Comparison of ENCODE assay signal across 23 cellular contexts in the genomic region with DNA sequence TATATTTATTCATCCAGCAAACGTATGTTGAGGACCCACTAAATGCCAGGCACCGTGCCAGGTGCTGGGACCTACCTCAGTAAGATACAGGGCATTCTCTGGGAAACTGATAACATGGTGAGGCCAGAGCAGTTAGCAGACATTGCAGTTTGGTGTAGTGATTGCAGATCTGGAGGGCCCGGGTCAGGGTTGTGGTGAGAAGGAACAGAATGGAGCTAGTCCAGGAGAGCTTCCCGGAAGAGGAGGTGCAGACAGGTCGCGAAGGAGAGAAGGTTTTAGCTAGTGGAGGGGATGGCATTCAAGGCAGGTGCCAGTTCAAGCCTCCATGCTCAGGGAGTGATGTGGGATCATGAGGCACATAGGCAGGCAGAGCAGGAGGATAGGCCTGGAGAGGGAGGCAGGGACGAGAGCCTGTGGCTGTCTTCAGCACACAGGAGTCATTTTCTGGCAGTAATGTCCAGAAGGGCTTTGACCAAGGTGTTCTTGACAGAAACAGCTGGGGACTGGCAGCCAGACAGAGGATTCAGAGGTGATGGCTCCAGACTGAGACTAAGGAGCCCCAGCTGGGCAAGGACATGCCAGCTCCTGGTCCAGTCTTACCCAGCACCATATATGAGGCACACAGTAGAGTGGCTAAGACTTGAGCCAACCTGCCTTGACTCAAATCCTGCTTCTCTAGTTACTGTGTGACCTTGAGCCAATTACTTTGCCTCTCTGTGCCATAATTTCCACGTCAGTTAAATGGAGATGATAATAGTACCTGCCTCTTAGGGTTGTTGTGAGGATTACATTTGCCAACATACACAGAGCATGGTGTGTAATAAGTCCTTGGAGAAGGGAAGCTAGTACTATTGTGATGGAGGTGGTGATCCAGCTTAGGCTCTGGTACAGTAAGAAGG. TPM values are rescaled to one million over a fixed set of nuclear protein-coding genes. Genes with fewer than 3 reads are reported as not detected.
A peak's percentile ranks its signal among the peaks of the same experiment; 100 is the strongest.
DNase-seq lines count a peak whose midpoint lies in the region; ATAC-seq and TF ChIP-seq lines count a peak whose summit lies in the region.
"Had no signal": no experiment of that assay in that cellular context is flagged by ENCODE, and none has a peak within 500 bp of the region (broad histone marks: within the 10 kb centered on the region; RNA-seq: fewer than 3 reads in every experiment).

No MANE protein-coding gene starts in this region.

- H3K36me3 Mint-ChIP-seq in T-helper 1 cell treated with Interleukin-12 subunit alpha and Interleukin-12 subunit beta and Interleukin-4 antibody, amounts not matched to agents 30 μg/mL and 1 μg/mL, for 36 hours (ENCODE audit: low read depth): no peaks in the 10 kb centered on the region
- peaks cover 5% of the 10 kb centered on the region for H3K36me3 Mint-ChIP-seq in CD4-positive, alpha-beta T cell (ENCODE audit: low read depth)
- no peaks in the 10 kb centered on the region for H3K36me3 Mint-ChIP-seq in WTC11
- no peaks in the 10 kb centered on the region for H3K36me3 Mint-ChIP-seq in naive thymus-derived CD4-positive, alpha-beta T cell
- H3K36me3 Mint-ChIP-seq: activated CD8-positive, alpha-beta memory T cell treated with anti-CD3 and anti-CD28 coated beads, Interleukin-2, amount 10 ng/mL, durations not matched to agents 7 days and 5 days; immature natural killer cell had no signal

- POLR2A ChIA-PET in CD4-positive, alpha-beta T cell (lab: Charles Lee): no interaction called here
- POLR2A ChIA-PET in WTC11 (lab: Charles Lee): no interaction called here
- POLR2A ChIA-PET in naive thymus-derived CD4-positive, alpha-beta T cell (lab: Charles Lee): interaction anchor here (0.5 kb wide), 1 partner anchor 1118 kb away, joined by 3 read pairs; no protein-coding TSS in a partner anchor

- no peak for DNase-seq in T-helper 1 cell
- no peak for DNase-seq in CD4-positive, alpha-beta T cell
- no peak for DNase-seq in WTC11 (ENCODE audit: low spot score)
- no peak for DNase-seq in naive thymus-derived CD4-positive, alpha-beta T cell
- no peak for DNase-seq in Ammon's horn (ENCODE audit: low spot score)
- DNase-seq in HK-2 (ENCODE audit: unreplicated experiment): no peak
- DNase-seq: activated CD4-positive, alpha-beta T cell treated with anti-CD3 and anti-CD28 coated beads for 36 hours; activated CD8-positive, alpha-beta memory T cell treated with anti-CD3 and anti-CD28 coated beads, Interleukin-2, amount 10 ng/mL, durations not matched to agents 7 days and 5 days; DND-41; hypothalamus; immature natural killer cell; MM.1S; NCI-H1417 treated with DMSO at 0.1 percent for 48 hours; NCI-H748 treated with DMSO at 0.1 percent for 48 hours; nucleus accumbens; RPMI8226 had no signal

- TF ChIP-seq CTCF in CD4-positive, alpha-beta T cell (IDR thresholded peaks at IDR 0.05): no peak
- no peak for TF ChIP-seq CTCF in WTC11 (IDR thresholded peaks at IDR 0.05)

- no peaks in the 10 kb centered on the region for H3K27me3 Mint-ChIP-seq in T-helper 1 cell treated with Interleukin-12 subunit alpha and Interleukin-12 subunit beta and Interleukin-4 antibody, amounts not matched to agents 30 μg/mL and 1 μg/mL, for 36 hours (ENCODE audit: low read depth)
- H3K27me3 Mint-ChIP-seq in CD4-positive, alpha-beta T cell: no peaks in the 10 kb centered on the region
- H3K27me3 Mint-ChIP-seq in WTC11 (ENCODE audit: low read depth): no peaks in the 10 kb centered on the region; the same call in 1 of the 2 replicates
- no peaks in the 10 kb centered on the region for H3K27me3 Mint-ChIP-seq in naive thymus-derived CD4-positive, alpha-beta T cell
- H3K27me3 Mint-ChIP-seq: activated CD4-positive, alpha-beta T cell treated with anti-CD3 and anti-CD28 coated beads for 36 hours; activated CD8-positive, alpha-beta memory T cell treated with anti-CD3 and anti-CD28 coated beads, Interleukin-2, amount 10 ng/mL, durations not matched to agents 7 days and 5 days; stimulated activated naive CD8-positive, alpha-beta T cell treated with anti-CD3 and anti-CD28 coated beads, Interleukin-15, Interleukin-2, amounts not matched to agents 100 ng/mL and 50 ng/mL, for 24 hours had no signal

- no peak overlapping the region for H3K27ac ChIP-seq in CD4-positive, alpha-beta T cell (ENCODE audit: low read depth, low read length)
- H3K27ac ChIP-seq in naive thymus-derived CD4-positive, alpha-beta T cell (ENCODE audit: low read depth, low read length): no peak overlapping the region
- H3K27ac ChIP-seq: KMS-11, vagina had no signal

- no peaks in the 10 kb centered on the region for H3K36me3 ChIP-seq in naive thymus-derived CD4-positive, alpha-beta T cell (ENCODE audit: control insufficient read depth in 2 of 3, insufficient read depth in 3 of 3, low read length in 3 of 3)
- H3K36me3 ChIP-seq: vagina had no signal

- H3K27ac Mint-ChIP-seq in T-helper 1 cell treated with Interleukin-12 subunit alpha and Interleukin-12 subunit beta and Interleukin-4 antibody, amounts not matched to agents 30 μg/mL and 1 μg/mL, for 36 hours: peak overlapping the region; percentile 5
- H3K27ac Mint-ChIP-seq in CD4-positive, alpha-beta T cell: peak overlapping the region; percentile 40
- 0 out of 2 replicates have a peak overlapping the region, but pooled peaks have one; percentile 13 for H3K27ac Mint-ChIP-seq in WTC11
- peak overlapping the region in 8 of 9 donors; percentile 9 to 88 (median 66) for H3K27ac Mint-ChIP-seq in naive thymus-derived CD4-positive, alpha-beta T cell
- H3K27ac Mint-ChIP-seq: activated CD4-positive, alpha-beta T cell treated with anti-CD3 and anti-CD28 coated beads for 36 hours; activated CD8-positive, alpha-beta memory T cell treated with anti-CD3 and anti-CD28 coated beads, Interleukin-2, amount 10 ng/mL, durations not matched to agents 7 days and 5 days; stimulated activated naive CD8-positive, alpha-beta T cell treated with anti-CD3 and anti-CD28 coated beads, Interleukin-15, Interleukin-2, amounts not matched to agents 100 ng/mL and 50 ng/mL, for 24 hours; T-helper 2 cell treated with Interferon-gamma antibody and Interleukin-4, amounts not matched to agents 5 μg/mL and 100 μg/mL, for 36 hours had no signal

- no peak for ATAC-seq in CD4-positive, alpha-beta T cell (ENCODE audit: poor library complexity)
- ATAC-seq in WTC11: no peak
- no peak for ATAC-seq in naive thymus-derived CD4-positive, alpha-beta T cell
- no peak for ATAC-seq in GM21576 (IDR thresholded peaks at IDR 0.05; ENCODE audit: unreplicated experiment)
- ATAC-seq: activated CD4-positive, alpha-beta T cell treated with anti-CD3 and anti-CD28 coated beads for 36 hours; activated CD8-positive, alpha-beta memory T cell treated with anti-CD3 and anti-CD28 coated beads, Interleukin-2, amount 10 ng/mL, durations not matched to agents 7 days and 5 days; left lobe of liver had no signal

- CTCF ChIA-PET in CD4-positive, alpha-beta T cell (lab: Charles Lee): no interaction called here
- CTCF ChIA-PET in WTC11 (lab: Charles Lee): interaction anchor here (1.0 to 1.6 kb wide), 3 partner anchors 12 to 62 kb away, joined by 3 to 4 read pairs (median 3); no protein-coding TSS in a partner anchor
- CTCF ChIA-PET in naive thymus-derived CD4-positive, alpha-beta T cell (lab: Charles Lee): no interaction called here

- H3K9me3 Mint-ChIP-seq in T-helper 1 cell treated with Interleukin-12 subunit alpha and Interleukin-12 subunit beta and Interleukin-4 antibody, amounts not matched to agents 30 μg/mL and 1 μg/mL, for 36 hours: no peaks in the 10 kb centered on the region
- H3K9me3 Mint-ChIP-seq in CD4-positive, alpha-beta T cell: no peaks in the 10 kb centered on the region
- H3K9me3 Mint-ChIP-seq in WTC11: no peaks in the 10 kb centered on the region
- H3K9me3 Mint-ChIP-seq in naive thymus-derived CD4-positive, alpha-beta T cell: no peaks in the 10 kb centered on the region
- H3K9me3 Mint-ChIP-seq: immature natural killer cell; stimulated activated naive CD8-positive, alpha-beta T cell treated with anti-CD3 and anti-CD28 coated beads, Interleukin-15, Interleukin-2, amounts not matched to agents 100 ng/mL and 50 ng/mL, for 24 hours; T-helper 2 cell treated with Interferon-gamma antibody and Interleukin-4, amounts not matched to agents 5 μg/mL and 100 μg/mL, for 36 hours had no signal

- H3K27me3 ChIP-seq in CD4-positive, alpha-beta T cell (ENCODE audit: control insufficient read depth, insufficient read depth, low read length): no peaks in the 10 kb centered on the region
- no peaks in the 10 kb centered on the region for H3K27me3 ChIP-seq in naive thymus-derived CD4-positive, alpha-beta T cell (ENCODE audit: control insufficient read depth in 2 of 2, insufficient read depth in 2 of 2, low read length in 2 of 2)
- H3K27me3 ChIP-seq: vagina had no signal

- H3K4me1 Mint-ChIP-seq in T-helper 1 cell treated with Interleukin-12 subunit alpha and Interleukin-12 subunit beta and Interleukin-4 antibody, amounts not matched to agents 30 μg/mL and 1 μg/mL, for 36 hours (ENCODE audit: low read depth): peaks cover 11% of the 10 kb centered on the region
- H3K4me1 Mint-ChIP-seq in CD4-positive, alpha-beta T cell (ENCODE audit: low read depth): peaks cover 5% of the 10 kb centered on the region
- H3K4me1 Mint-ChIP-seq in WTC11: no peaks in the 10 kb centered on the region
- peaks cover 7 to 30% (median 18%) of the 10 kb centered on the region in 7 donors for H3K4me1 Mint-ChIP-seq in naive thymus-derived CD4-positive, alpha-beta T cell

- H3K4me3 Mint-ChIP-seq in T-helper 1 cell treated with Interleukin-12 subunit alpha and Interleukin-12 subunit beta and Interleukin-4 antibody, amounts not matched to agents 30 μg/mL and 1 μg/mL, for 36 hours: no peak overlapping the region
- H3K4me3 Mint-ChIP-seq in CD4-positive, alpha-beta T cell: no peak overlapping the region
- H3K4me3 Mint-ChIP-seq in WTC11: no peak overlapping the region
- peak overlapping the region in 1 of 10 donors; percentile 8 for H3K4me3 Mint-ChIP-seq in naive thymus-derived CD4-positive, alpha-beta T cell
- H3K4me3 Mint-ChIP-seq: activated CD4-positive, alpha-beta T cell treated with anti-CD3 and anti-CD28 coated beads for 36 hours; activated CD8-positive, alpha-beta memory T cell treated with anti-CD3 and anti-CD28 coated beads, Interleukin-2, amount 10 ng/mL, durations not matched to agents 7 days and 5 days; immature natural killer cell; stimulated activated naive CD8-positive, alpha-beta T cell treated with anti-CD3 and anti-CD28 coated beads, Interleukin-15, Interleukin-2, amounts not matched to agents 100 ng/mL and 50 ng/mL, for 24 hours; T-helper 2 cell treated with Interferon-gamma antibody and Interleukin-4, amounts not matched to agents 5 μg/mL and 100 μg/mL, for 36 hours had no signal

- intact Hi-C loops in CD4-positive, alpha-beta T cell (cut with DNase I, micrococcal nuclease): no loop called here
- intact Hi-C loops in naive thymus-derived CD4-positive, alpha-beta T cell (cut with micrococcal nuclease): no loop called here

- no peaks in the 10 kb centered on the region for H3K9me3 ChIP-seq in CD4-positive, alpha-beta T cell (ENCODE audit: control insufficient read depth, low read length)
- no peaks in the 10 kb centered on the region for H3K9me3 ChIP-seq in naive thymus-derived CD4-positive, alpha-beta T cell (ENCODE audit: control insufficient read depth in 2 of 3, low read length in 3 of 3)
- H3K9me3 ChIP-seq: vagina had no signal

- H3K4me1 ChIP-seq in naive thymus-derived CD4-positive, alpha-beta T cell (ENCODE audit: control insufficient read depth in 2 of 2, insufficient read depth in 2 of 2, low read length in 2 of 2): no peaks in the 10 kb centered on the region

- H3K4me3 ChIP-seq in naive thymus-derived CD4-positive, alpha-beta T cell (ENCODE audit: low read length): no peak overlapping the region
- H3K4me3 ChIP-seq: vagina had no signal

RNA-seq across cellular contexts. Expression of a gene that starts 48.3 kb away (rescaled TPM):
- 1 to 10 TPM; 1.6 to 1.7 TPM for total RNA-seq in CD4-positive, alpha-beta T cell
- total RNA-seq in WTC11 (2021): 15.7 to 22.3 TPM (median 17.6 TPM) in 3 replicates
- 10 to 100 TPM in 1 of 5 experiments, 1 to 10 TPM in 4; 3.1 to 12.0 (median 6.4) TPM for total RNA-seq in naive thymus-derived CD4-positive, alpha-beta T cell
- 1 to 10 TPM; 3.4 to 7.5 TPM for polyA plus RNA-seq in naive thymus-derived CD4-positive, alpha-beta T cell

Comparison
In these comparisons a context has a peak if more than half of its experiments do, and no peak if none do; other contexts are left out.
1. H3K27ac Mint-ChIP-seq: peak in every context shown above with its lines; median percentile 66 in naive thymus-derived CD4-positive, alpha-beta T cell; 40 in CD4-positive, alpha-beta T cell; 13 in WTC11; 5 in T-helper 1 cell treated with Interleukin-12 subunit alpha and Interleukin-12 subunit beta and Interleukin-4 antibody, amounts not matched to agents 30 μg/mL and 1 μg/mL, for 36 hours.